In genomic region chr16:13931845-13932244, GRCh38 we compare ENCODE assay signal across 20 cellular contexts. TPM values are rescaled to one million over a fixed set of nuclear protein-coding genes. Genes with fewer than 3 reads are reported as not detected.
A peak's percentile ranks its signal among the peaks of the same experiment; 100 is the strongest.
DNase-seq lines count a peak whose midpoint lies in the region; ATAC-seq, FAIRE-seq and TF ChIP-seq lines count a peak whose summit lies in the region.
"Had no signal": no experiment of that assay in that cellular context is flagged by ENCODE, and none has a peak within 500 bp of the region (broad histone marks: within the 10 kb centered on the region; RNA-seq: fewer than 3 reads in every experiment).

No MANE protein-coding gene starts in this region.

- no peak overlapping the region for H3K4me3 Mint-ChIP-seq in effector memory CD8-positive, alpha-beta T cell
- H3K4me3 Mint-ChIP-seq in memory B cell = no peak overlapping the region
- H3K4me3 Mint-ChIP-seq: CD4-positive, alpha-beta memory T cell had no signal

- peak overlapping the region in 1 of 2 donors; percentile 12 for H3K27ac Mint-ChIP-seq in effector memory CD8-positive, alpha-beta T cell
- H3K27ac Mint-ChIP-seq in memory B cell = no peak overlapping the region
- H3K27ac Mint-ChIP-seq: CD4-positive, alpha-beta memory T cell had no signal

- TF ChIP-seq RAD21 in A549 (conservative IDR thresholded peaks at IDR 0.05 in 1 of 2, IDR thresholded peaks at IDR 0.05 in 1 of 2) (no peak), Ishikawa (IDR thresholded peaks at IDR 0.05; ENCODE audit: low read depth) (no peak)

- no peaks in the 10 kb centered on the region for H3K9me3 Mint-ChIP-seq in effector memory CD8-positive, alpha-beta T cell
- no peaks in the 10 kb centered on the region for H3K9me3 Mint-ChIP-seq in memory B cell
- H3K9me3 Mint-ChIP-seq: CD4-positive, alpha-beta memory T cell had no signal

- H3K27ac ChIP-seq in A549 = no peak overlapping the region
- H3K27ac ChIP-seq: C4-2B had no signal

- no peak for FAIRE-seq in A549 (lab: Jason Lieb, UNC)
- FAIRE-seq: D721Med, G401.6, GM12891, GM19239 had no signal

- no peak overlapping the region for H3K4me3 ChIP-seq in A549

- H3K27me3 Mint-ChIP-seq in effector memory CD8-positive, alpha-beta T cell = no peaks in the 10 kb centered on the region
- no peaks in the 10 kb centered on the region for H3K27me3 Mint-ChIP-seq in memory B cell
- H3K27me3 Mint-ChIP-seq: CD4-positive, alpha-beta memory T cell had no signal

- POLR2A ChIA-PET in A549 (lab: Yijun Ruan, JAX) = no interaction called here

- ATAC-seq in A549 = no peak
- ATAC-seq in effector memory CD8-positive, alpha-beta T cell (replicated peaks) = peak; percentile 69
- peak; percentile 49 for ATAC-seq in memory B cell (ENCODE audit: low read depth)
- ATAC-seq in GM18858 (IDR thresholded peaks at IDR 0.05; ENCODE audit: unreplicated experiment) = no peak
- ATAC-seq: HCT116 had no signal

- H3K4me1 ChIP-seq in A549 = peaks cover 15% of the 10 kb centered on the region
- H3K4me1 ChIP-seq: BE2C had no signal

- H3K36me3 Mint-ChIP-seq in effector memory CD8-positive, alpha-beta T cell (ENCODE audit: insufficient read depth) = peaks cover 14% of the 10 kb centered on the region
- H3K36me3 Mint-ChIP-seq in memory B cell = peaks cover 20% of the 10 kb centered on the region

- H3K4me2 ChIP-seq in A549 = no peak overlapping the region

- no peaks in the 10 kb centered on the region for H3K4me1 Mint-ChIP-seq in effector memory CD8-positive, alpha-beta T cell (ENCODE audit: low read depth in 2 of 2)
- no peaks in the 10 kb centered on the region for H3K4me1 Mint-ChIP-seq in memory B cell

- CTCF ChIA-PET in A549 (lab: Yijun Ruan, JAX) = interaction anchor here (1.7 kb wide), 1 partner anchor 8 kb away, joined by 6 read pairs; no protein-coding TSS in a partner anchor

- DNase-seq in A549 (ENCODE audit: low read depth in 1 of 2, low spot score in 1 of 2) = no peak
- no peak for DNase-seq in effector memory CD8-positive, alpha-beta T cell
- DNase-seq in memory B cell (ENCODE audit: low spot score in 2 of 2) = no peak
- no peak for DNase-seq in HCEC 1CT
- DNase-seq in NCI-H187 treated with DMSO at 0.1 percent for 48 hours (lab: John Stamatoyannopoulos, UW) = no peak
- DNase-seq: BE2C, COR-L47, DMS153, DMS79 treated with DMSO at 0.1 percent for 48 hours, EL, IMR-90 had no signal

- TF ChIP-seq POLR2A in A549 (IDR thresholded peaks at IDR 0.05; ENCODE audit: low read length) = no peak

- TF ChIP-seq EP300 in A549 (IDR thresholded peaks at IDR 0.05) (no peak), Ishikawa (IDR thresholded peaks at IDR 0.05; ENCODE audit: borderline replicate concordance) (no peak)

- H3K9me3 ChIP-seq in A549 = no peaks in the 10 kb centered on the region
- H3K9me3 ChIP-seq: BE2C had no signal

- WGBS in A549 (ENCODE audit: missing lambda C conversion rate) = 84% methylated on average over 10 of the region's 10 CpGs

- no peak for TF ChIP-seq CTCF in A549 (IDR thresholded peaks at IDR 0.05)

TF ChIP-seq in A549, 52 proteins besides CTCF, POLR2A, EP300 and RAD21:
- TF ChIP-seq USF2 (IDR thresholded peaks at IDR 0.05) (peak; percentile 12; the same call in 1 of the 2 replicates), BCL3 (IDR thresholded peaks at IDR 0.05) (no peak), NFE2L2 (conservative IDR thresholded peaks at IDR 0.05; ENCODE audit: low read length) (no peak)

TF ChIP-seq in Ishikawa, 13 proteins besides CTCF, POLR2A, EP300 and RAD21:
- no peak for TF ChIP-seq TAF1 (IDR thresholded peaks at IDR 0.05; ENCODE audit: low read depth)
- 0 out of 2 replicates have a peak, but pooled peaks have one; percentile 7 for TF ChIP-seq USF1 (IDR thresholded peaks at IDR 0.05)

RNA-seq across cellular contexts. Expression of gene ERCC4, which starts 11.9 kb away (rescaled TPM):
- polyA plus RNA-seq in A549 (2011; rRNA removed) = 15.1 and 20.8 TPM in 2 replicates
- 2.4 TPM in 2 replicates for polyA plus RNA-seq in A549 (2012; cell fraction: cytosol; rRNA removed)
- polyA plus RNA-seq in A549 (2012; cell fraction: nucleus; rRNA removed) = 2.5 and 4.4 TPM in 2 replicates
- 5.6 to 5.9 TPM (median 5.9 TPM) in 3 replicates for polyA plus RNA-seq in A549 (2017; fragmentation: RNase III; extraction: RNeasy Plus Mini Kit Qiagen cat#74134 plus additional on column Dnase treatment)
- polyA minus RNA-seq in A549 (2011; rRNA and poly(A)+ RNA removed) = 13.9 and 21.4 TPM in 2 replicates

Comparison
In these comparisons a context has a peak if more than half of its experiments do, and no peak if none do; other contexts are left out.
1. ATAC-seq: peak in effector memory CD8-positive, alpha-beta T cell (single experiment) and memory B cell (single experiment); none in A549 (0 of 2) and GM18858 (single experiment).